1 cellular context compared by ENCODE assay signal in genomic region chr1:43952731-43953350, GRCh38.
TF ChIP-seq lines count a peak whose summit lies in the region.

No MANE protein-coding gene starts in this region.

TF ChIP-seq in GM23338, 12 proteins besides CTCF, POLR2A, EP300 and RAD21 (continued from another document):
- TF ChIP-seq POLR2AphosphoS5 (IDR thresholded peaks at IDR 0.05; ENCODE audit: low read depth) (no peak), ZNF462 (CRISPR knock-in tag; IDR thresholded peaks at IDR 0.05) (no peak)
